In the genomic region with DNA sequence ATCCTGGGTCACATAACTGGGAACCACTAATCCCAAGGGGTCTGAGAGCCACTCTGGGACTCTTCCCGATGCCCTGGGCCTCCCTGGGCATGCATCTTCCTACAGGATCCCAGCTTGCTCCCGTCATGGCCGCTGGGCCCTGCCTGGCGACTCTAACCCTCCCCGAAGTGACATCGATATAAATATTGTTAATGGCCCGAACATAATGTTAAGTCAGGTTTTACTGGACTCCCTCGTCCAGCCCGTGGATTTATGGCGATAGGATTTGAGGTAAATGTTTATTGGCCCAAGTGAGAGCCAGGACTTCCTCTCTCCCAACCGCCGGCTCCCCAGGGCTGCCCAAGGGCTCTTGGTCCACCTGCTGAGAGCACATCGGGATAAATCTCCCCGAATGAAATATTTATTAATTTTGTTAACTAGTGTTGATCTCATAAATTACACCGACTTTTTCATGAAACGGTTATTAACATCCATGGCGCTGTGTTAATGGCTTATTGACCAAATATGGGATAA, we compare ENCODE assay signal across 24 cellular contexts.
"Had no signal": no experiment of that assay in that cellular context is flagged by ENCODE, and none has a peak within 500 bp of the region (broad histone marks: within the 10 kb centered on the region; RNA-seq: fewer than 3 reads in every experiment).

No MANE protein-coding gene starts in this region.

- H3K9me3 ChIP-seq: ascending aorta, left lung, testis had no signal

- H3K4me3 Mint-ChIP-seq: activated CD4-positive, alpha-beta T cell treated with anti-CD3 and anti-CD28 coated beads, Interleukin-2, amount 10 ng/mL, durations not matched to agents 7 days and 5 days; activated T-cell treated with anti-CD3 and anti-CD28 coated beads, Interleukin-2, amount 50 U/mL, for 24 hours; nephron had no signal

- H3K4me1 ChIP-seq: ascending aorta, foreskin keratinocyte, left lung, testis had no signal

- ATAC-seq: foreskin keratinocyte, left lung, sciatic nerve had no signal

- DNase-seq: activated CD4-positive, alpha-beta T cell treated with anti-CD3 and anti-CD28 coated beads, Interleukin-2, amount 10 ng/mL, durations not matched to agents 7 days and 5 days; activated CD4-positive, CD25-positive, alpha-beta regulatory T cell treated with anti-CD3 and anti-CD28 coated beads, Interleukin-2, amount 50 U/mL, for 72 hours; activated naive CD4-positive, alpha-beta T cell treated with anti-CD3 and anti-CD28 coated beads, Interleukin-2, amount 50 U/mL, for 16 hours; activated T-cell treated with anti-CD3 and anti-CD28 coated beads, Interleukin-2, amount 50 U/mL, for 24 hours; brain microvascular endothelial cell; caudate nucleus; dermis blood vessel endothelial cell; effector CD8-positive, alpha-beta T cell; foreskin keratinocyte; mammary epithelial cell; midbrain; nucleus accumbens; stimulated activated CD4-positive, alpha-beta T cell treated with anti-CD3 and anti-CD28 coated beads, Interleukin-2, amount 100 ng/mL, for 48 hours; stimulated activated CD8-positive, alpha-beta memory T cell treated with anti-CD3 and anti-CD28 coated beads, Interleukin-4, amount 100 ng/mL, for 48 hours; stimulated activated naive CD4-positive, alpha-beta T cell; testis; trophoblast cell had no signal

- H3K27ac Mint-ChIP-seq: activated CD4-positive, alpha-beta T cell treated with anti-CD3 and anti-CD28 coated beads, Interleukin-2, amount 10 ng/mL, durations not matched to agents 7 days and 5 days; activated T-cell treated with anti-CD3 and anti-CD28 coated beads, Interleukin-2, amount 50 U/mL, for 24 hours; activated T-helper 2 cell treated with anti-CD3 and anti-CD28 coated beads, Interferon-gamma antibody, Interleukin-2, Interleukin-4, amounts not matched to agents 10 μg/mL and 5 μg/mL and 100 μg/mL, durations not matched to agents 14 hours and 24 hours and 36 hours had no signal

- H3K4me3 ChIP-seq: ascending aorta, left lung, SK-N-MC, smooth muscle cell, testis had no signal

- H3K9me3 Mint-ChIP-seq: activated CD4-positive, alpha-beta T cell treated with anti-CD3 and anti-CD28 coated beads, Interleukin-2, amount 10 ng/mL, durations not matched to agents 7 days and 5 days; activated T-cell treated with anti-CD3 and anti-CD28 coated beads, Interleukin-2, amount 50 U/mL, for 24 hours; activated T-helper 2 cell treated with anti-CD3 and anti-CD28 coated beads, Interferon-gamma antibody, Interleukin-2, Interleukin-4, amounts not matched to agents 10 μg/mL and 5 μg/mL and 100 μg/mL, durations not matched to agents 14 hours and 24 hours and 36 hours; nephron had no signal

- H3K27me3 ChIP-seq: ascending aorta, brain microvascular endothelial cell, left lung, testis had no signal

- H3K27me3 Mint-ChIP-seq: activated CD4-positive, alpha-beta T cell treated with anti-CD3 and anti-CD28 coated beads, Interleukin-2, amount 10 ng/mL, durations not matched to agents 7 days and 5 days had no signal

- H3K4me2 ChIP-seq: smooth muscle cell had no signal

- H3K36me3 ChIP-seq: ascending aorta, brain microvascular endothelial cell, left lung had no signal

- H3K27ac ChIP-seq: ascending aorta, brain microvascular endothelial cell, foreskin keratinocyte, left lung, SK-N-MC, testis had no signal

- H3K4me1 Mint-ChIP-seq: activated CD4-positive, alpha-beta T cell treated with anti-CD3 and anti-CD28 coated beads, Interleukin-2, amount 10 ng/mL, durations not matched to agents 7 days and 5 days; nephron had no signal
